Comparison of ENCODE assay signal across 2 cellular contexts in the genomic region with DNA sequence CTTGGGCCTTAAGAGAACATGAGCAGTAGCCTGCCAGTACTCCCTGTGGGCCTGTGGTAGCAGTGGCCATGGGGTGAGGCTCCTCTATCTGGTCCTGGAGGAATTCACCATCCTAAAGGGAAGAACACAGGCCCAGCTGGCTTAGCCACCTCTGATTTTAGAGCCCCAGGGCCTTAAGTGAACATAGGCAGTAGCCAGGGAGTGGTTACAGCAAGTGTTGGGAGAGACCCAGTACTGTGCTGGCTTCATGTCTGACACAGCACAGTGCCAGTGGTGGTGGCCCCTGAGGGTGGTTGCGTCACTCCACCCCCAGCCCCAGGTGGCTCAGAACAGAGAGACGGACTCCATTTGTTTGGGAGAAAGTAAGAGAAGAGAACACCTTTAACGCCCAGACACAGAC.
TF ChIP-seq lines count a peak whose summit lies in the region.

No MANE protein-coding gene starts in this region.

TF ChIP-seq in HepG2, 621 proteins besides CTCF, POLR2A, EP300 and RAD21:
- no peak for TF ChIP-seq JUND (CRISPR knock-in tag; IDR thresholded peaks at IDR 0.05)
- peak; percentile 23; the same call in 1 of the 2 replicates for TF ChIP-seq CEBPB (IDR thresholded peaks at IDR 0.05; ENCODE audit: borderline replicate concordance, low read depth, low read length)
- TF ChIP-seq, protein P1, sequence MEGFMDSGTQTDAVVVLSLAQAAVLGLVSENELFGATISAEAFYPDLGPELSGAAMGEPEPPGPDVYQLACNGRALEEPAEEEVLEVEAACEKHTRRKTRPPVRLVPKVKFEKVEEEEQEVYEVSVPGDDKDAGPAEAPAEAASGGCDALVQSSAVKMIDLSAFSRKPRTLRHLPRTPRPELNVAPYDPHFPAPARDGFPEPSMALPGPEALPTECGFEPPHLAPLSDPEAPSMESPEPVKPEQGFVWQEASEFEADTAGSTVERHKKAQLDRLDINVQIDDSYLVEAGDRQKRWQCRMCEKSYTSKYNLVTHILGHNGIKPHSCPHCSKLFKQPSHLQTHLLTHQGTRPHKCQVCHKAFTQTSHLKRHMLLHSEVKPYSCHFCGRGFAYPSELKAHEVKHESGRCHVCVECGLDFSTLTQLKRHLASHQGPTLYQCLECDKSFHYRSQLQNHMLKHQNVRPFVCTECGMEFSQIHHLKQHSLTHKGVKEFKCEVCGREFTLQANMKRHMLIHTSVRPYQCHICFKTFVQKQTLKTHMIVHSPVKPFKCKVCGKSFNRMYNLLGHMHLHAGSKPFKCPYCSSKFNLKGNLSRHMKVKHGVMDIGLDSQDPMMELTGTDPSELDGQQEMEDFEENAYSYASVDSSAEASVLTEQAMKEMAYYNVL (CRISPR knock-in tag; IDR thresholded peaks at IDR 0.05; ENCODE audit: borderline replicate concordance): no peak

TF ChIP-seq in H1, 55 proteins besides CTCF, POLR2A, EP300 and RAD21:
- TF ChIP-seq EZH2 (IDR thresholded peaks at IDR 0.05; ENCODE audit: low read depth, low read length, severe bottlenecking): no peak
- peak; percentile 22; the same call in 1 of the 2 replicates for TF ChIP-seq CEBPB (IDR thresholded peaks at IDR 0.05; ENCODE audit: low read depth, low read length)
